8 cellular contexts compared by ENCODE assay signal in genomic region chr6:29941476-29941875, GRCh38. TPM values are rescaled to one million over a fixed set of nuclear protein-coding genes. Genes with fewer than 3 reads are reported as not detected.
DNase-seq lines count a peak whose midpoint lies in the region; ATAC-seq and TF ChIP-seq lines count a peak whose summit lies in the region.

No MANE protein-coding gene starts in this region.

- no peak for ATAC-seq in CD8-positive, alpha-beta T cell
- ATAC-seq in GM18517 (IDR thresholded peaks at IDR 0.05; ENCODE audit: unreplicated experiment) (no peak), GM18511 (IDR thresholded peaks at IDR 0.05; ENCODE audit: unreplicated experiment) (no peak), HG02623 (IDR thresholded peaks at IDR 0.05; ENCODE audit: unreplicated experiment) (no peak)

- H3K27me3 Mint-ChIP-seq in CD8-positive, alpha-beta T cell (ENCODE audit: low read depth), result no peaks in the 10 kb centered on the region
- peaks cover 2% of the 10 kb centered on the region for H3K27me3 Mint-ChIP-seq in dendritic cell treated with granulocyte-macrophage colony-stimulating factor and Interleukin-4, amounts not matched to agents 40 ng/mL and 50 ng/mL, for 4 days

- no peaks in the 10 kb centered on the region for H3K9me3 ChIP-seq in CD8-positive, alpha-beta T cell (ENCODE audit: low read length)
- H3K9me3 ChIP-seq in neutrophil, result no peaks in the 10 kb centered on the region

- H3K36me3 Mint-ChIP-seq in CD8-positive, alpha-beta T cell, result peaks cover 45% of the 10 kb centered on the region
- peaks cover 49% of the 10 kb centered on the region for H3K36me3 Mint-ChIP-seq in dendritic cell treated with granulocyte-macrophage colony-stimulating factor and Interleukin-4, amounts not matched to agents 40 ng/mL and 50 ng/mL, for 4 days (ENCODE audit: low read depth)

- DNase-seq in CD8-positive, alpha-beta T cell, result no peak
- DNase-seq in NAMALWA (ENCODE audit: low spot score) (peak; percentile 35), amniotic stem cell (lab: John Stamatoyannopoulos, UW) (no peak)

- H3K27ac Mint-ChIP-seq in CD8-positive, alpha-beta T cell, result peak overlapping the region; percentile 100
- H3K27ac Mint-ChIP-seq in dendritic cell treated with granulocyte-macrophage colony-stimulating factor and Interleukin-4, amounts not matched to agents 40 ng/mL and 50 ng/mL, for 4 days, result peak overlapping the region; percentile 96

- H3K4me1 ChIP-seq in CD8-positive, alpha-beta T cell (ENCODE audit: insufficient read depth, low read length), result peaks cover 39% of the 10 kb centered on the region
- H3K4me1 ChIP-seq in neutrophil (ENCODE audit: control insufficient read depth in 1 of 2, insufficient read depth in 1 of 2, low read depth in 1 of 2, low read length in 1 of 2), result peaks cover 11 to 45% of the 10 kb centered on the region in 2 experiments

- H3K4me3 ChIP-seq in CD8-positive, alpha-beta T cell (ENCODE audit: low read depth, low read length), result peak overlapping the region; percentile 82
- peak overlapping the region; percentile 67 to 80 for H3K4me3 ChIP-seq in neutrophil (ENCODE audit: low read depth in 1 of 2, low read length in 1 of 2)

- intact Hi-C loops in CD8-positive, alpha-beta T cell (cut with DNase I, micrococcal nuclease), result loop anchor here in 1 of 2 experiments (5.0 kb wide), 3 partner anchors 149 to 386 kb away; partner anchors contain the start of genes HLA-F and TRIM39
- intact Hi-C loops in dendritic cell treated with granulocyte-macrophage colony-stimulating factor and Interleukin-4, amounts not matched to agents 40 ng/mL and 50 ng/mL, for 4 days (cut with micrococcal nuclease), result loop anchor here (5.0 to 10.0 kb wide), 2 partner anchors 36 to 123 kb away; partner anchors contain the start of genes POLR1H and PPP1R11

- peaks cover 31% of the 10 kb centered on the region for H3K36me3 ChIP-seq in CD8-positive, alpha-beta T cell (ENCODE audit: insufficient read depth, low read length)
- peaks cover 33% of the 10 kb centered on the region for H3K36me3 ChIP-seq in neutrophil

- H3K27ac ChIP-seq in CD8-positive, alpha-beta T cell (ENCODE audit: low read depth, low read length), result peak overlapping the region; percentile 100
- H3K27ac ChIP-seq in neutrophil, result peak overlapping the region; percentile 85

- CTCF ChIA-PET in CD8-positive, alpha-beta T cell (lab: Charles Lee), result interaction anchor here (1.0 kb wide), 1 partner anchor 93 kb away, joined by 4 read pairs; no protein-coding TSS in a partner anchor

- H3K9me3 Mint-ChIP-seq in CD8-positive, alpha-beta T cell, result no peaks in the 10 kb centered on the region
- H3K9me3 Mint-ChIP-seq in dendritic cell treated with granulocyte-macrophage colony-stimulating factor and Interleukin-4, amounts not matched to agents 40 ng/mL and 50 ng/mL, for 4 days, result no peaks in the 10 kb centered on the region

- H3K4me1 Mint-ChIP-seq in CD8-positive, alpha-beta T cell (ENCODE audit: low read depth), result peaks cover 38% of the 10 kb centered on the region
- peaks cover 56% of the 10 kb centered on the region for H3K4me1 Mint-ChIP-seq in dendritic cell treated with granulocyte-macrophage colony-stimulating factor and Interleukin-4, amounts not matched to agents 40 ng/mL and 50 ng/mL, for 4 days (ENCODE audit: low read depth)

- H3K4me3 Mint-ChIP-seq in CD8-positive, alpha-beta T cell, result peak overlapping the region; percentile 94
- peak overlapping the region; percentile 94 for H3K4me3 Mint-ChIP-seq in dendritic cell treated with granulocyte-macrophage colony-stimulating factor and Interleukin-4, amounts not matched to agents 40 ng/mL and 50 ng/mL, for 4 days

- no peak for TF ChIP-seq CTCF in CD8-positive, alpha-beta T cell (IDR thresholded peaks at IDR 0.05)
- no peak for TF ChIP-seq CTCF in neutrophil (IDR thresholded peaks at IDR 0.05)

- no peaks in the 10 kb centered on the region for H3K27me3 ChIP-seq in CD8-positive, alpha-beta T cell (ENCODE audit: insufficient read depth, low read length)
- H3K27me3 ChIP-seq in neutrophil, result no peaks in the 10 kb centered on the region

- POLR2A ChIA-PET in CD8-positive, alpha-beta T cell (lab: Charles Lee), result interaction anchor here (0.6 to 1.9 kb wide), 3 partner anchors 14 to 1662 kb away, joined by 3 to 15 read pairs (median 3); no protein-coding TSS in a partner anchor

RNA-seq across cellular contexts. Expression of gene HLA-A, which starts 0.9 kb away (rescaled TPM):
- total RNA-seq in CD8-positive, alpha-beta T cell, result 1,000 to 10,000 TPM; 2,151 to 2,183 TPM
